ENCODE assay signal across 12 cellular contexts in genomic region chrX:22122510-22122909, GRCh38.
DNase-seq lines count a peak whose midpoint lies in the region; ATAC-seq and TF ChIP-seq lines count a peak whose summit lies in the region.
"Had no signal": no experiment of that assay in that cellular context is flagged by ENCODE, and none has a peak within 500 bp of the region (broad histone marks: within the 10 kb centered on the region; RNA-seq: fewer than 3 reads in every experiment).

No MANE protein-coding gene starts in this region.

- no peak overlapping the region for H3K9ac ChIP-seq in adipocyte (ENCODE audit: low read length)

- no peaks in the 10 kb centered on the region for H3K79me2 ChIP-seq in hepatocyte

- intact Hi-C loops in tibial artery (cut with DNase I; ENCODE audit: low total_unique reads) = no loop called here

- no peaks in the 10 kb centered on the region for H3K9me3 Mint-ChIP-seq in activated CD8-positive, alpha-beta T cell treated with anti-CD3 and anti-CD28 coated beads, Interleukin-2, amount 10 ng/mL, durations not matched to agents 7 days and 5 days (ENCODE audit: insufficient read depth)

- H3K4me3 ChIP-seq in adipocyte (ENCODE audit: low read length) = no peak overlapping the region
- no peak overlapping the region for H3K4me3 ChIP-seq in tibial artery
- no peak overlapping the region for H3K4me3 ChIP-seq in hepatocyte
- H3K4me3 ChIP-seq: mucosa of descending colon had no signal

- CTCF ChIA-PET in activated CD8-positive, alpha-beta T cell treated with anti-CD3 and anti-CD28 coated beads, Interleukin-2, amount 10 ng/mL, durations not matched to agents 7 days and 5 days (lab: Charles Lee) = interaction anchor here (2.1 kb wide), 1 partner anchor 13 kb away, joined by 13 read pairs; no protein-coding TSS in a partner anchor

- no peak for ATAC-seq in activated CD8-positive, alpha-beta T cell treated with anti-CD3 and anti-CD28 coated beads, Interleukin-2, amount 10 ng/mL, durations not matched to agents 7 days and 5 days
- ATAC-seq: mucosa of descending colon, Right ventricle myocardium inferior had no signal

- H3K9me3 ChIP-seq in adipocyte (ENCODE audit: control insufficient read depth, low read length) (no peaks in the 10 kb centered on the region), tibial artery (no peaks in the 10 kb centered on the region), hepatocyte (ENCODE audit: low read depth) (no peaks in the 10 kb centered on the region)
- H3K9me3 ChIP-seq: mucosa of descending colon had no signal

- 76% methylated on average over 2 of the region's 2 CpGs for WGBS in hepatocyte (ENCODE audit: low lambda C conversion rate, missing lambda C conversion rate)

- no peaks in the 10 kb centered on the region for H3K4me1 Mint-ChIP-seq in activated CD8-positive, alpha-beta T cell treated with anti-CD3 and anti-CD28 coated beads, Interleukin-2, amount 10 ng/mL, durations not matched to agents 7 days and 5 days (ENCODE audit: low read depth)

- DNase-seq in HPDE6-E6E7 (ENCODE audit: extremely low spot score) (peak; percentile 70), adipocyte (ENCODE audit: low read depth) (peak; percentile 55), fibroblast of the conjunctiva (ENCODE audit: low read depth) (peak; percentile 89), tibial artery (peak; percentile 47 to 69), hepatocyte (ENCODE audit: low spot score) (no peak), NCI-H2227 (lab: John Stamatoyannopoulos, UW; ENCODE audit: unreplicated experiment) (no peak)
- DNase-seq in activated CD8-positive, alpha-beta T cell treated with anti-CD3 and anti-CD28 coated beads, Interleukin-2, amount 10 ng/mL, durations not matched to agents 7 days and 5 days = no peak
- DNase-seq: amygdala, Karpas-422, mucosa of descending colon, NCI-H2107 had no signal

- H3K4me2 ChIP-seq in hepatocyte = no peak overlapping the region

- no peaks in the 10 kb centered on the region for H3K27me3 ChIP-seq in adipocyte (replicated peaks; ENCODE audit: control insufficient read depth, insufficient read depth, low read length)
- H3K27me3 ChIP-seq in tibial artery = no peaks in the 10 kb centered on the region
- H3K27me3 ChIP-seq in hepatocyte = no peaks in the 10 kb centered on the region

- H3K36me3 Mint-ChIP-seq in activated CD8-positive, alpha-beta T cell treated with anti-CD3 and anti-CD28 coated beads, Interleukin-2, amount 10 ng/mL, durations not matched to agents 7 days and 5 days (ENCODE audit: low read depth) = no peaks in the 10 kb centered on the region

- no peak overlapping the region for H3K27ac Mint-ChIP-seq in activated CD8-positive, alpha-beta T cell treated with anti-CD3 and anti-CD28 coated beads, Interleukin-2, amount 10 ng/mL, durations not matched to agents 7 days and 5 days

- H3K9me2 ChIP-seq in hepatocyte (replicated peaks; ENCODE audit: insufficient read depth) = no peaks in the 10 kb centered on the region

- no peaks in the 10 kb centered on the region for H4K20me1 ChIP-seq in hepatocyte (ENCODE audit: insufficient read depth, poor library complexity, severe bottlenecking)

- H3K4me1 ChIP-seq in adipocyte (ENCODE audit: control insufficient read depth, insufficient read depth, low read length) (peaks cover 15% of the 10 kb centered on the region), tibial artery (no peaks in the 10 kb centered on the region), hepatocyte (ENCODE audit: insufficient read depth) (no peaks in the 10 kb centered on the region)

- no peak for TF ChIP-seq CTCF in tibial artery (IDR thresholded peaks at IDR 0.05)
- TF ChIP-seq CTCF in hepatocyte (IDR thresholded peaks at IDR 0.05; ENCODE audit: poor library complexity) = no peak

- H2AFZ ChIP-seq in hepatocyte = no peak overlapping the region

- H3K27me3 Mint-ChIP-seq in activated CD8-positive, alpha-beta T cell treated with anti-CD3 and anti-CD28 coated beads, Interleukin-2, amount 10 ng/mL, durations not matched to agents 7 days and 5 days (ENCODE audit: low read depth) = no peaks in the 10 kb centered on the region

- H3K27ac ChIP-seq in tibial artery (no peak overlapping the region), hepatocyte (no peak overlapping the region)

- H3K36me3 ChIP-seq in adipocyte (ENCODE audit: control insufficient read depth, insufficient read depth, low read length, severe bottlenecking) (no peaks in the 10 kb centered on the region), tibial artery (no peaks in the 10 kb centered on the region), hepatocyte (replicated peaks; ENCODE audit: insufficient read depth, low read depth) (no peaks in the 10 kb centered on the region)

- POLR2A ChIA-PET in activated CD8-positive, alpha-beta T cell treated with anti-CD3 and anti-CD28 coated beads, Interleukin-2, amount 10 ng/mL, durations not matched to agents 7 days and 5 days (lab: Charles Lee) = no interaction called here

- H3K4me3 Mint-ChIP-seq in activated CD8-positive, alpha-beta T cell treated with anti-CD3 and anti-CD28 coated beads, Interleukin-2, amount 10 ng/mL, durations not matched to agents 7 days and 5 days = no peak overlapping the region

Comparison
In these comparisons a context has a peak if more than half of its experiments do, and no peak if none do; other contexts are left out.
1. DNase-seq: peak in HPDE6-E6E7 (single experiment), adipocyte (single experiment), fibroblast of the conjunctiva (single experiment) and tibial artery (2 of 2); none in activated CD8-positive, alpha-beta T cell treated with anti-CD3 and anti-CD28 coated beads, Interleukin-2, amount 10 ng/mL, durations not matched to agents 7 days and 5 days (single experiment), hepatocyte (single experiment) and NCI-H2227 (single experiment).